ENCODE assay signal across 29 cellular contexts in the genomic region with DNA sequence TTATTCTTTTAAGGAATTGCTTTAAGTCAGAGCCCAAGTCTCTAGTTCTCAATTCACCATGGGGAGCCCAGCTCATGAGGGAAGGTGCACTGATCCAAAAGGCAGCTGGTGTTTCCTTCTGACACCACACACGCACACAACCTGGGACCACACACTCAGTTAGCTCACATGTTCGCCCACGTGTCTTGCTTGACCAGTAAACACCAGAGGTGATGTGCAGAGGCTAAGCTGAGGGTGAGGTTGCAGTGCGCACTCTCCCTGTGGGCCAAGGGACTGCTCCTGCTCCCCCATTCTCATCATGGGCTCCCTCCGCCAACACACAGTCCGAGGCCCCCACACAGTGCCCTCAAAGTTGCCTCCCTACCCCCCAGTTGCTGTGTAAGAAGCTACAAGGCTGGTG.
DNase-seq lines count a peak whose midpoint lies in the region; ATAC-seq and TF ChIP-seq lines count a peak whose summit lies in the region.
"Had no signal": no experiment of that assay in that cellular context is flagged by ENCODE, and none has a peak within 500 bp of the region (broad histone marks: within the 10 kb centered on the region; RNA-seq: fewer than 3 reads in every experiment).

No MANE protein-coding gene starts in this region.

- H3K4me1 Mint-ChIP-seq in stimulated activated naive CD8-positive, alpha-beta T cell treated with anti-CD3 and anti-CD28 coated beads, Interleukin-15, amount 100 ng/mL, for 72 hours, result peaks cover 6% of the 10 kb centered on the region
- H3K4me1 Mint-ChIP-seq: stimulated activated naive B cell treated with anti-CD40 and anti-IgM and Interleukin-4, amounts not matched to agents 10 μg/mL and 1 μg/mL and 100 μg/mL, for 72 hours had no signal

- H3K9me3 Mint-ChIP-seq in stimulated activated naive CD8-positive, alpha-beta T cell treated with anti-CD3 and anti-CD28 coated beads, Interleukin-15, amount 100 ng/mL, for 72 hours, result no peaks in the 10 kb centered on the region
- H3K9me3 Mint-ChIP-seq: activated T-cell treated with anti-CD3 and anti-CD28 coated beads, Interleukin-2, amount 50 U/mL, for 24 hours; stimulated activated naive B cell treated with anti-CD40 and anti-IgM and Interleukin-4, amounts not matched to agents 10 μg/mL and 1 μg/mL and 100 μg/mL, for 72 hours; T-helper 1 cell treated with Interleukin-12 subunit alpha and Interleukin-12 subunit beta and Interleukin-4 antibody, amounts not matched to agents 30 μg/mL and 1 μg/mL, for 36 hours had no signal

- H3K4me3 Mint-ChIP-seq in stimulated activated naive CD8-positive, alpha-beta T cell treated with anti-CD3 and anti-CD28 coated beads, Interleukin-15, amount 100 ng/mL, for 72 hours, result no peak overlapping the region
- H3K4me3 Mint-ChIP-seq: activated T-cell treated with anti-CD3 and anti-CD28 coated beads, Interleukin-2, amount 50 U/mL, for 24 hours; stimulated activated naive B cell treated with anti-CD40 and anti-IgM and Interleukin-4, amounts not matched to agents 10 μg/mL and 1 μg/mL and 100 μg/mL, for 72 hours; T-helper 1 cell treated with Interleukin-12 subunit alpha and Interleukin-12 subunit beta and Interleukin-4 antibody, amounts not matched to agents 30 μg/mL and 1 μg/mL, for 36 hours had no signal

- H3K9me3 ChIP-seq in right cardiac atrium (ENCODE audit: control insufficient read depth, low read length), result no peaks in the 10 kb centered on the region
- no peaks in the 10 kb centered on the region for H3K9me3 ChIP-seq in esophagus squamous epithelium
- no peaks in the 10 kb centered on the region for H3K9me3 ChIP-seq in stomach
- H3K9me3 ChIP-seq in SJCRH30 (replicated peaks), result no peaks in the 10 kb centered on the region
- H3K9me3 ChIP-seq: BE2C, esophagus muscularis mucosa, gastrocnemius medialis, SJSA1 had no signal

- no peak for TF ChIP-seq POLR2A in esophagus squamous epithelium (IDR thresholded peaks at IDR 0.05)
- no peak for TF ChIP-seq POLR2A in stomach (IDR thresholded peaks at IDR 0.05)

- 96% methylated on average over 6 of the region's 6 CpGs for WGBS in right cardiac atrium
- 83 to 90% methylated on average over 2 to 5 of the region's 6 CpGs for WGBS in esophagus squamous epithelium, 2 donors
- WGBS in stomach, 5 donors, result 81 to 91% (median 86%) methylated on average over 4 to 6 of the region's 6 CpGs

- no peak for TF ChIP-seq EP300 in stomach (IDR thresholded peaks at IDR 0.05)

- H3K4me1 ChIP-seq in right cardiac atrium (ENCODE audit: control insufficient read depth, insufficient read depth, low read length), result peaks cover 17% of the 10 kb centered on the region
- peaks cover 5 to 39% (median 14%) of the 10 kb centered on the region in 3 donors for H3K4me1 ChIP-seq in esophagus squamous epithelium
- peaks cover 25 to 39% (median 31%) of the 10 kb centered on the region in 4 donors for H3K4me1 ChIP-seq in stomach
- H3K4me1 ChIP-seq in SJCRH30, result no peaks in the 10 kb centered on the region
- H3K4me1 ChIP-seq: SJSA1 had no signal

- H3K4me3 ChIP-seq in right cardiac atrium (ENCODE audit: low read length) (no peak overlapping the region), esophagus squamous epithelium (no peak overlapping the region), stomach (no peak overlapping the region), SJCRH30 (no peak overlapping the region)
- H3K4me3 ChIP-seq: esophagus muscularis mucosa, gastrocnemius medialis, lung, SJSA1 had no signal

- no peak for TF ChIP-seq CTCF in esophagus squamous epithelium (IDR thresholded peaks at IDR 0.05)
- no peak for TF ChIP-seq CTCF in stomach (IDR thresholded peaks at IDR 0.05)

- H3K27me3 ChIP-seq in right cardiac atrium (ENCODE audit: control insufficient read depth, insufficient read depth) (no peaks in the 10 kb centered on the region), esophagus squamous epithelium (no peaks in the 10 kb centered on the region), stomach (no peaks in the 10 kb centered on the region), SJCRH30 (0 out of 2 replicates have a peak, but pooled peaks cover 3% of the 10 kb centered on the region)
- H3K27me3 ChIP-seq: BE2C, brain microvascular endothelial cell, gastrocnemius medialis, SJSA1 had no signal

- no peaks in the 10 kb centered on the region for H3K36me3 ChIP-seq in esophagus squamous epithelium
- H3K36me3 ChIP-seq in stomach, result no peaks in the 10 kb centered on the region
- no peaks in the 10 kb centered on the region for H3K36me3 ChIP-seq in SJCRH30
- H3K36me3 ChIP-seq: BE2C, brain microvascular endothelial cell, esophagus muscularis mucosa, gastrocnemius medialis, SJSA1 had no signal

- H3K27ac ChIP-seq in right cardiac atrium (ENCODE audit: low read length) (peak overlapping the region; percentile 90), esophagus squamous epithelium (peak overlapping the region; percentile 38 to 83 (median 68)), stomach (peak overlapping the region; percentile 82 to 90 (median 85)), SJCRH30 (no peak overlapping the region)
- H3K27ac ChIP-seq: brain microvascular endothelial cell, SJSA1 had no signal

- DNase-seq in right cardiac atrium (no peak), Right ventricle myocardium superior (no peak), esophagus squamous epithelium (lab: John Stamatoyannopoulos, UW) (no peak), stomach (no peak), SJCRH30 (no peak), T-helper 1 cell (no peak)
- no peak for DNase-seq in stimulated activated naive CD8-positive, alpha-beta T cell treated with anti-CD3 and anti-CD28 coated beads, Interleukin-15, amount 100 ng/mL, for 72 hours
- DNase-seq: activated CD4-positive, alpha-beta T cell treated with anti-CD3 and anti-CD28 coated beads for 48 hours; activated T-cell treated with anti-CD3 and anti-CD28 coated beads, Interleukin-2, amount 50 U/mL, for 24 hours; BE2C; brain microvascular endothelial cell; COR-L47; DMS79; gastrocnemius medialis; GF-D8; GOT3; islet precursor cell; Kasumi-1; NCI-H1694; NCI-H2171; NK-92 treated with Interleukin-12 subunit alpha and Interleukin-12 subunit beta, amount 100 ng/mL, for 24 hours; stimulated activated CD4-positive, alpha-beta T cell treated with anti-CD3 and anti-CD28 coated beads, Interleukin-4, amount 100 ng/mL, for 1 hour; stimulated activated naive B cell treated with anti-CD40 and anti-IgM and Interleukin-4, amounts not matched to agents 10 μg/mL and 1 μg/mL and 100 μg/mL, for 72 hours had no signal

- H3K27me3 Mint-ChIP-seq in stimulated activated naive CD8-positive, alpha-beta T cell treated with anti-CD3 and anti-CD28 coated beads, Interleukin-15, amount 100 ng/mL, for 72 hours, result no peaks in the 10 kb centered on the region
- H3K27me3 Mint-ChIP-seq: activated T-cell treated with anti-CD3 and anti-CD28 coated beads, Interleukin-2, amount 50 U/mL, for 24 hours; stimulated activated naive B cell treated with anti-CD40 and anti-IgM and Interleukin-4, amounts not matched to agents 10 μg/mL and 1 μg/mL and 100 μg/mL, for 72 hours had no signal

- intact Hi-C loops in right cardiac atrium (cut with DNase I), result no loop called here
- intact Hi-C loops in Right ventricle myocardium superior (cut with DNase I), result no loop called here
- intact Hi-C loops in esophagus squamous epithelium (cut with DNase I), result no loop called here
- intact Hi-C loops in stomach (cut with DNase I; ENCODE audit: low total_unique reads), result no loop called here

- no peak for ATAC-seq in right cardiac atrium
- no peak for ATAC-seq in Right ventricle myocardium superior (ENCODE audit: poor library complexity)
- no peak for ATAC-seq in stimulated activated naive CD8-positive, alpha-beta T cell treated with anti-CD3 and anti-CD28 coated beads, Interleukin-15, amount 100 ng/mL, for 72 hours
- ATAC-seq in HG02852 (IDR thresholded peaks at IDR 0.05; ENCODE audit: unreplicated experiment), result no peak
- ATAC-seq: gastrocnemius medialis; Panc1; stimulated activated naive B cell treated with anti-CD40 and anti-IgM and Interleukin-4, amounts not matched to agents 10 μg/mL and 1 μg/mL and 100 μg/mL, for 72 hours had no signal

- peak overlapping the region in 1 of 2 donors; percentile 5 for H3K27ac Mint-ChIP-seq in stimulated activated naive CD8-positive, alpha-beta T cell treated with anti-CD3 and anti-CD28 coated beads, Interleukin-15, amount 100 ng/mL, for 72 hours
- H3K27ac Mint-ChIP-seq: activated T-cell treated with anti-CD3 and anti-CD28 coated beads, Interleukin-2, amount 50 U/mL, for 24 hours; stimulated activated naive B cell treated with anti-CD40 and anti-IgM and Interleukin-4, amounts not matched to agents 10 μg/mL and 1 μg/mL and 100 μg/mL, for 72 hours; T-helper 1 cell treated with Interleukin-12 subunit alpha and Interleukin-12 subunit beta and Interleukin-4 antibody, amounts not matched to agents 30 μg/mL and 1 μg/mL, for 36 hours had no signal
